In genomic region chr6:138116661-138116999, GRCh38 we compare ENCODE assay signal across 1 cellular context.
TF ChIP-seq lines count a peak whose summit lies in the region.

No MANE protein-coding gene starts in this region.

TF ChIP-seq in HepG2, 621 proteins besides CTCF, POLR2A, EP300 and RAD21 (continued from another document):
- TF ChIP-seq ZSCAN5A (CRISPR knock-in tag; IDR thresholded peaks at IDR 0.05; ENCODE audit: borderline replicate concordance), result no peak
- TF ChIP-seq ZNF10 (CRISPR knock-in tag; IDR thresholded peaks at IDR 0.05; ENCODE audit: borderline replicate concordance, low read depth), result no peak
- no peak for TF ChIP-seq ZNF7 (CRISPR knock-in tag; IDR thresholded peaks at IDR 0.05)
- no peak for TF ChIP-seq ZBTB34 (CRISPR knock-in tag; IDR thresholded peaks at IDR 0.05)
- TF ChIP-seq SNRNP70 (IDR thresholded peaks at IDR 0.05; ENCODE audit: low read depth, low read length), result no peak
- no peak for TF ChIP-seq MEIS2 (CRISPR knock-in tag; IDR thresholded peaks at IDR 0.05)
- no peak for TF ChIP-seq MYC (CRISPR knock-in tag; IDR thresholded peaks at IDR 0.05; ENCODE audit: borderline replicate concordance)
- no peak for TF ChIP-seq BRCA1 (CRISPR knock-in tag; IDR thresholded peaks at IDR 0.05)
- TF ChIP-seq KDM1A (CRISPR knock-in tag; IDR thresholded peaks at IDR 0.05), result peak; percentile 84
- TF ChIP-seq MAZ (IDR thresholded peaks at IDR 0.05; ENCODE audit: borderline replicate concordance, low read depth, low read length), result no peak
- TF ChIP-seq MAZ (CRISPR knock-in tag; IDR thresholded peaks at IDR 0.05; ENCODE audit: low read depth), result no peak
- TF ChIP-seq DMAP1 (CRISPR knock-in tag; IDR thresholded peaks at IDR 0.05), result no peak
- TF ChIP-seq ZMYM2 (CRISPR knock-in tag; IDR thresholded peaks at IDR 0.05), result peak; percentile 72; the same call in 1 of the 2 replicates
- no peak for TF ChIP-seq SYNCRIP (IDR thresholded peaks at IDR 0.05; ENCODE audit: insufficient read depth, low read depth, low read length)
- TF ChIP-seq ZMYM3 (CRISPR knock-in tag; IDR thresholded peaks at IDR 0.05), result peak; percentile 94
- no peak for TF ChIP-seq TIGD3 (CRISPR knock-in tag; IDR thresholded peaks at IDR 0.05; ENCODE audit: borderline replicate concordance)
- peak; percentile 87 for TF ChIP-seq RCOR2 (CRISPR knock-in tag; IDR thresholded peaks at IDR 0.05)
- TF ChIP-seq FOXK1 (CRISPR knock-in tag; IDR thresholded peaks at IDR 0.05; ENCODE audit: borderline replicate concordance, low read depth), result no peak
- TF ChIP-seq ZNF235 (CRISPR knock-in tag; IDR thresholded peaks at IDR 0.05; ENCODE audit: borderline replicate concordance), result no peak
- no peak for TF ChIP-seq ZNF18 (CRISPR knock-in tag; IDR thresholded peaks at IDR 0.05; ENCODE audit: insufficient replicate concordance)
- TF ChIP-seq ZNF275 (CRISPR knock-in tag; IDR thresholded peaks at IDR 0.05; ENCODE audit: borderline replicate concordance), result no peak
- TF ChIP-seq ATAD3A (CRISPR knock-in tag; IDR thresholded peaks at IDR 0.05), result no peak
- no peak for TF ChIP-seq ZNF253 (CRISPR knock-in tag; IDR thresholded peaks at IDR 0.05; ENCODE audit: borderline replicate concordance)
- peak; percentile 61; the same call in 1 of the 2 replicates for TF ChIP-seq ADNP (CRISPR knock-in tag; IDR thresholded peaks at IDR 0.05)
- no peak for TF ChIP-seq NONO (IDR thresholded peaks at IDR 0.05)
- TF ChIP-seq NONO (CRISPR knock-in tag; conservative IDR thresholded peaks at IDR 0.05), result no peak
- no peak for TF ChIP-seq RFXAP (CRISPR knock-in tag; IDR thresholded peaks at IDR 0.05; ENCODE audit: borderline replicate concordance)
- no peak for TF ChIP-seq MIER2 (CRISPR knock-in tag; IDR thresholded peaks at IDR 0.05)
- no peak for TF ChIP-seq ZNF501 (CRISPR knock-in tag; IDR thresholded peaks at IDR 0.05)
- no peak for TF ChIP-seq ZNF33A (CRISPR knock-in tag; IDR thresholded peaks at IDR 0.05; ENCODE audit: borderline replicate concordance)
- no peak for TF ChIP-seq MZF1 (CRISPR knock-in tag; IDR thresholded peaks at IDR 0.05; ENCODE audit: borderline replicate concordance)
- TF ChIP-seq HOMEZ (CRISPR knock-in tag; IDR thresholded peaks at IDR 0.05; ENCODE audit: low read depth), result no peak
